16 cellular contexts compared by ENCODE assay signal in genomic region chr14:92484132-92484823, GRCh38. TPM values are rescaled to one million over a fixed set of nuclear protein-coding genes. Genes with fewer than 3 reads are reported as not detected.
A peak's percentile ranks its signal among the peaks of the same experiment; 100 is the strongest.
DNase-seq lines count a peak whose midpoint lies in the region; ATAC-seq and TF ChIP-seq lines count a peak whose summit lies in the region.
"Had no signal": no experiment of that assay in that cellular context is flagged by ENCODE, and none has a peak within 500 bp of the region (broad histone marks: within the 10 kb centered on the region; RNA-seq: fewer than 3 reads in every experiment).

No MANE protein-coding gene starts in this region.

- H3K4me2 ChIP-seq in smooth muscle cell, result no peak overlapping the region
- H3K4me2 ChIP-seq: BLaER1, GM23338 had no signal

- CTCF ChIA-PET in activated CD8-positive, alpha-beta memory T cell treated with anti-CD3 and anti-CD28 coated beads, Interleukin-2, amount 10 ng/mL, durations not matched to agents 7 days and 5 days (lab: Charles Lee), result no interaction called here

- 89% methylated on average over 7 of the region's 7 CpGs for WGBS in smooth muscle cell (ENCODE audit: low lambda C conversion rate)

- H3F3A ChIP-seq in smooth muscle cell (ENCODE audit: low read depth), result no peaks in the 10 kb centered on the region

- ATAC-seq in activated CD8-positive, alpha-beta memory T cell treated with anti-CD3 and anti-CD28 coated beads, Interleukin-2, amount 10 ng/mL, durations not matched to agents 7 days and 5 days, result no peak
- ATAC-seq in left lobe of liver, result no peak
- ATAC-seq: GM23338 had no signal

- no peak overlapping the region for H2AFZ ChIP-seq in smooth muscle cell (ENCODE audit: low read depth)

- H3K4me1 ChIP-seq in colonic mucosa (no peaks in the 10 kb centered on the region), smooth muscle cell (ENCODE audit: low read depth) (no peaks in the 10 kb centered on the region)
- H3K4me1 ChIP-seq: HAP-1 had no signal

- no peaks in the 10 kb centered on the region for H3K4me1 Mint-ChIP-seq in activated CD8-positive, alpha-beta memory T cell treated with anti-CD3 and anti-CD28 coated beads, Interleukin-2, amount 10 ng/mL, durations not matched to agents 7 days and 5 days
- H3K4me1 Mint-ChIP-seq: CD4-positive, CD25-positive, alpha-beta regulatory T cell had no signal

- H3K9ac ChIP-seq in colonic mucosa (ENCODE audit: low read depth in 2 of 2, low read length in 2 of 2) (no peak overlapping the region), smooth muscle cell (ENCODE audit: low read depth) (no peak overlapping the region)
- H3K9ac ChIP-seq: BLaER1 had no signal

- H3K27ac Mint-ChIP-seq in activated CD8-positive, alpha-beta memory T cell treated with anti-CD3 and anti-CD28 coated beads, Interleukin-2, amount 10 ng/mL, durations not matched to agents 7 days and 5 days, result no peak overlapping the region
- H3K27ac Mint-ChIP-seq: CD4-positive, CD25-positive, alpha-beta regulatory T cell; GM23338 had no signal

- no peaks in the 10 kb centered on the region for H3K9me3 Mint-ChIP-seq in activated CD8-positive, alpha-beta memory T cell treated with anti-CD3 and anti-CD28 coated beads, Interleukin-2, amount 10 ng/mL, durations not matched to agents 7 days and 5 days (ENCODE audit: low read depth)
- H3K9me3 Mint-ChIP-seq: GM23338 had no signal

- H3K4me3 ChIP-seq in colonic mucosa, result no peak overlapping the region
- H3K4me3 ChIP-seq in smooth muscle cell, result no peak overlapping the region
- H3K4me3 ChIP-seq: BLaER1, GM23338, HAP-1 had no signal

- H3K9me3 ChIP-seq in colonic mucosa (no peaks in the 10 kb centered on the region), smooth muscle cell (replicated peaks; ENCODE audit: low read depth) (no peaks in the 10 kb centered on the region)
- H3K9me3 ChIP-seq: BLaER1, HAP-1 had no signal

- H3K27ac ChIP-seq in colonic mucosa (no peak overlapping the region), smooth muscle cell (ENCODE audit: low read depth) (no peak overlapping the region)
- H3K27ac ChIP-seq: BLaER1 had no signal

- DNase-seq in activated CD8-positive, alpha-beta memory T cell treated with anti-CD3 and anti-CD28 coated beads, Interleukin-2, amount 10 ng/mL, durations not matched to agents 7 days and 5 days, result peak; percentile 25
- DNase-seq in activated CD8-positive, alpha-beta memory T cell treated with anti-CD3 and anti-CD28 coated beads for 24 hours, result no peak
- DNase-seq in colonic mucosa (peak; percentile 7), left lobe of liver (ENCODE audit: low spot score) (peak; percentile 39), smooth muscle cell (lab: John Stamatoyannopoulos, UW; ENCODE audit: unreplicated experiment) (no peak), NCI-H1092 (lab: John Stamatoyannopoulos, UW) (no peak), RPMI8226 (no peak)
- peak; percentile 11 for DNase-seq in stimulated activated CD8-positive, alpha-beta memory T cell treated with anti-CD3 and anti-CD28 coated beads, Interleukin-4, amount 100 ng/mL, for 48 hours
- DNase-seq: 8988T; AML-193; Calu3; CD4-positive, CD25-positive, alpha-beta regulatory T cell; DMS 273 treated with DMSO at 0.1 percent for 48 hours had no signal

- H3K36me3 ChIP-seq in colonic mucosa, result no peaks in the 10 kb centered on the region
- H3K36me3 ChIP-seq in smooth muscle cell (ENCODE audit: low read depth), result no peaks in the 10 kb centered on the region
- H3K36me3 ChIP-seq: BLaER1, HAP-1 had no signal

- H3K27me3 Mint-ChIP-seq in activated CD8-positive, alpha-beta memory T cell treated with anti-CD3 and anti-CD28 coated beads, Interleukin-2, amount 10 ng/mL, durations not matched to agents 7 days and 5 days, result peaks cover 26% of the 10 kb centered on the region

- TF ChIP-seq CTCF in colonic mucosa (IDR thresholded peaks at IDR 0.05) (no peak), smooth muscle cell (IDR thresholded peaks at IDR 0.05; ENCODE audit: borderline replicate concordance, insufficient read depth, poor library complexity, severe bottlenecking) (no peak)

- H4K20me1 ChIP-seq in smooth muscle cell (ENCODE audit: low read depth), result no peaks in the 10 kb centered on the region
- H4K20me1 ChIP-seq: BLaER1 had no signal

- intact Hi-C loops in colonic mucosa (cut with DNase I), result no loop called here

- H3K79me2 ChIP-seq in smooth muscle cell (ENCODE audit: low read depth), result no peaks in the 10 kb centered on the region

- no peaks in the 10 kb centered on the region for H3K27me3 ChIP-seq in colonic mucosa
- no peaks in the 10 kb centered on the region for H3K27me3 ChIP-seq in smooth muscle cell (ENCODE audit: low read depth)
- H3K27me3 ChIP-seq: BLaER1 had no signal

- H3K4me3 Mint-ChIP-seq in activated CD8-positive, alpha-beta memory T cell treated with anti-CD3 and anti-CD28 coated beads, Interleukin-2, amount 10 ng/mL, durations not matched to agents 7 days and 5 days, result no peak overlapping the region
- H3K4me3 Mint-ChIP-seq: CD4-positive, CD25-positive, alpha-beta regulatory T cell; GM23338 had no signal

- H3K36me3 Mint-ChIP-seq in activated CD8-positive, alpha-beta memory T cell treated with anti-CD3 and anti-CD28 coated beads, Interleukin-2, amount 10 ng/mL, durations not matched to agents 7 days and 5 days, result no peaks in the 10 kb centered on the region

RNA-seq across cellular contexts. Expression of gene RIN3, which starts 29.3 kb away (rescaled TPM):
- total RNA-seq in activated CD8-positive, alpha-beta memory T cell treated with anti-CD3 and anti-CD28 coated beads, Interleukin-2, amount 10 ng/mL, durations not matched to agents 7 days and 5 days, result 100 to 1,000 TPM in 1 of 2 experiments, 10 to 100 TPM in 1; 76.1 to 122 TPM
- 10 to 100 TPM; 18.4 to 23.2 TPM for total RNA-seq in colonic mucosa
- total RNA-seq in left lobe of liver, result 20.2 TPM
- total RNA-seq in smooth muscle cell, result 1.7 and 2.7 TPM in 2 replicates
- polyA plus RNA-seq in smooth muscle cell, result 3.8 and 8.0 TPM in 2 replicates

Comparison
In these comparisons a context has a peak if more than half of its experiments do, and no peak if none do; other contexts are left out.
1. DNase-seq: peak in activated CD8-positive, alpha-beta memory T cell treated with anti-CD3 and anti-CD28 coated beads, Interleukin-2, amount 10 ng/mL, durations not matched to agents 7 days and 5 days (single experiment), colonic mucosa (single experiment), left lobe of liver (single experiment) and stimulated activated CD8-positive, alpha-beta memory T cell treated with anti-CD3 and anti-CD28 coated beads, Interleukin-4, amount 100 ng/mL, for 48 hours (single experiment); none in activated CD8-positive, alpha-beta memory T cell treated with anti-CD3 and anti-CD28 coated beads for 24 hours (single experiment), smooth muscle cell (single experiment), NCI-H1092 (single experiment) and RPMI8226 (single experiment).